Comparison of ENCODE assay signal across 33 cellular contexts in the genomic region with DNA sequence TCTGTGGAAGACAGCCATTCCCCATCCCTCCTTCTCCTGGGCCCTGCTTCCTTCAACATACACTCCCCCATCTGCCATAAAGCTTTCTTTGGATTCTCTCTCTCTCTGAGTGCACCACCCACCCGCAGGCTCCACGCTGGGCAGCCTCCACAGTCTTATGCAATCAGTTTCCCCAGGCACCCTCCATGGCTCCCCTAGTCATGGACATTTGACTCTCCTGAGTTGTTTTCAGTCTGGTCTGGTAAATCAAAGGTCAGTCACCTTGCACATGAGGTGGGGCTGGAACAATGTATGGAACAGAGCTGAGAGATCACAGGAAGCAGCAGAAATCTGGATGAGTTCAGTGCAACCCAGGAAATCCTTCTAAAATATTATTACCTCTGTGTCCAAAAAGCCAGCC.
"Had no signal": no experiment of that assay in that cellular context is flagged by ENCODE, and none has a peak within 500 bp of the region (broad histone marks: within the 10 kb centered on the region; RNA-seq: fewer than 3 reads in every experiment).

No MANE protein-coding gene starts in this region.

- H3K27ac ChIP-seq: adrenal gland, gastrocnemius medialis, heart left ventricle, WERI-Rb-1 had no signal

- H3K36me3 Mint-ChIP-seq: activated CD8-positive, alpha-beta memory T cell treated with anti-CD3 and anti-CD28 coated beads, Interleukin-2, amount 10 ng/mL, durations not matched to agents 7 days and 5 days; activated naive CD4-positive, alpha-beta T cell treated with anti-CD3 and anti-CD28 coated beads, Interleukin-2, amount 50 U/mL, for 24 hours; activated naive CD8-positive, alpha-beta T cell treated with anti-CD3 and anti-CD28 coated beads for 36 hours had no signal

- H3K27ac Mint-ChIP-seq: activated B cell treated with CpG ODN at 0.5 μM for 24 hours; activated CD8-positive, alpha-beta memory T cell treated with anti-CD3 and anti-CD28 coated beads, Interleukin-2, amount 10 ng/mL, durations not matched to agents 7 days and 5 days; activated CD8-positive, alpha-beta T cell treated with anti-CD3 and anti-CD28 coated beads, Interleukin-2, amount 10 ng/mL, durations not matched to agents 7 days and 5 days; activated naive CD4-positive, alpha-beta T cell treated with anti-CD3 and anti-CD28 coated beads for 36 hours; activated naive CD4-positive, alpha-beta T cell treated with anti-CD3 and anti-CD28 coated beads, Interleukin-2, amount 50 U/mL, for 24 hours; activated naive CD8-positive, alpha-beta T cell treated with anti-CD3 and anti-CD28 coated beads for 36 hours; activated naive CD8-positive, alpha-beta T cell treated with anti-CD3 and anti-CD28 coated beads, Interleukin-2, amount 50 U/mL, for 24 hours; activated T-helper 1 cell treated with anti-CD3 and anti-CD28 coated beads, Interleukin-12 subunit alpha, Interleukin-12 subunit beta, Interleukin-2, Interleukin-4 antibody, amounts not matched to agents 30 ng/mL and 10 ng/mL and 1 ng/mL, durations not matched to agents 14 hours and 24 hours and 36 hours; activated T-helper 2 cell treated with anti-CD3 and anti-CD28 coated beads, Interferon-gamma antibody, Interleukin-2, Interleukin-4, amounts not matched to agents 10 μg/mL and 5 μg/mL and 100 μg/mL, durations not matched to agents 14 hours and 24 hours and 36 hours; T-helper 17 cell; T-helper 2 cell treated with Interferon-gamma antibody and Interleukin-4, amounts not matched to agents 5 μg/mL and 100 μg/mL, for 36 hours had no signal

- H3K4me3 ChIP-seq: adrenal gland, gastrocnemius medialis, heart left ventricle had no signal

- H3K4me3 Mint-ChIP-seq: activated B cell treated with CpG ODN at 0.5 μM for 24 hours; activated CD8-positive, alpha-beta memory T cell treated with anti-CD3 and anti-CD28 coated beads, Interleukin-2, amount 10 ng/mL, durations not matched to agents 7 days and 5 days; activated CD8-positive, alpha-beta T cell treated with anti-CD3 and anti-CD28 coated beads, Interleukin-2, amount 10 ng/mL, durations not matched to agents 7 days and 5 days; activated naive CD4-positive, alpha-beta T cell treated with anti-CD3 and anti-CD28 coated beads for 36 hours; activated naive CD4-positive, alpha-beta T cell treated with anti-CD3 and anti-CD28 coated beads, Interleukin-2, amount 50 U/mL, for 24 hours; activated naive CD8-positive, alpha-beta T cell treated with anti-CD3 and anti-CD28 coated beads for 36 hours; activated naive CD8-positive, alpha-beta T cell treated with anti-CD3 and anti-CD28 coated beads, Interleukin-2, amount 50 U/mL, for 24 hours; activated T-helper 1 cell treated with anti-CD3 and anti-CD28 coated beads, Interleukin-12 subunit alpha, Interleukin-12 subunit beta, Interleukin-2, Interleukin-4 antibody, amounts not matched to agents 30 ng/mL and 10 ng/mL and 1 ng/mL, durations not matched to agents 14 hours and 24 hours and 36 hours; T-helper 17 cell; T-helper 2 cell treated with Interferon-gamma antibody and Interleukin-4, amounts not matched to agents 5 μg/mL and 100 μg/mL, for 36 hours had no signal

- DNase-seq: activated B cell treated with CpG ODN at 0.5 μM for 24 hours; activated CD4-positive, alpha-beta T cell treated with anti-CD3 and anti-CD28 coated beads for 48 hours; activated CD4-positive, alpha-beta T cell treated with anti-CD3 and anti-CD28 coated beads, Interleukin-2, amount 50 U/mL, for 1 hour; activated CD4-positive, alpha-beta T cell treated with anti-CD3 and anti-CD28 coated beads, Interleukin-2, amount 50 U/mL, for 48 hours; activated CD8-positive, alpha-beta memory T cell treated with anti-CD3 and anti-CD28 coated beads, Interleukin-2, amount 10 ng/mL, durations not matched to agents 7 days and 5 days; activated CD8-positive, alpha-beta memory T cell treated with anti-CD3 and anti-CD28 coated beads, Interleukin-2, amount 50 U/mL, for 4 hours; activated CD8-positive, alpha-beta T cell treated with anti-CD3 and anti-CD28 coated beads, Interleukin-2, amount 10 ng/mL, durations not matched to agents 7 days and 5 days; activated effector memory CD4-positive, alpha-beta T cell treated with anti-CD3 and anti-CD28 coated beads, Interleukin-2, amount 50 U/mL, for 16 hours; activated naive CD4-positive, alpha-beta T cell treated with anti-CD3 and anti-CD28 coated beads for 36 hours; activated naive CD8-positive, alpha-beta T cell treated with anti-CD3 and anti-CD28 coated beads for 36 hours; activated naive CD8-positive, alpha-beta T cell treated with anti-CD3 and anti-CD28 coated beads, Interleukin-2, amount 50 U/mL, for 24 hours; activated T-cell treated with anti-CD3 and anti-CD28 coated beads, Interleukin-2, amount 50 U/mL, for 1 hour; activated T-cell treated with anti-CD3 and anti-CD28 coated beads, Interleukin-2, amount 50 U/mL, for 48 hours; adrenal gland; caudate nucleus; cortex of kidney; dermis blood vessel endothelial cell; effector CD8-positive, alpha-beta T cell; foreskin fibroblast; gastrocnemius medialis; glutamatergic neuron; heart left ventricle; SW 1271; T-helper 1 cell; T-helper 17 cell; T1000; WERI-Rb-1 had no signal

- H3K4me1 ChIP-seq: adrenal gland, gastrocnemius medialis had no signal

- H3K9me3 ChIP-seq: adrenal gland, gastrocnemius medialis, heart left ventricle had no signal

- H3K27me3 Mint-ChIP-seq: activated naive CD8-positive, alpha-beta T cell treated with anti-CD3 and anti-CD28 coated beads for 36 hours had no signal

- H3K9me3 Mint-ChIP-seq: activated B cell treated with CpG ODN at 0.5 μM for 24 hours; activated naive CD4-positive, alpha-beta T cell treated with anti-CD3 and anti-CD28 coated beads for 36 hours; activated naive CD4-positive, alpha-beta T cell treated with anti-CD3 and anti-CD28 coated beads, Interleukin-2, amount 50 U/mL, for 24 hours; activated naive CD8-positive, alpha-beta T cell treated with anti-CD3 and anti-CD28 coated beads, Interleukin-2, amount 50 U/mL, for 24 hours; activated T-helper 1 cell treated with anti-CD3 and anti-CD28 coated beads, Interleukin-12 subunit alpha, Interleukin-12 subunit beta, Interleukin-2, Interleukin-4 antibody, amounts not matched to agents 30 ng/mL and 10 ng/mL and 1 ng/mL, durations not matched to agents 14 hours and 24 hours and 36 hours; activated T-helper 2 cell treated with anti-CD3 and anti-CD28 coated beads, Interferon-gamma antibody, Interleukin-2, Interleukin-4, amounts not matched to agents 10 μg/mL and 5 μg/mL and 100 μg/mL, durations not matched to agents 14 hours and 24 hours and 36 hours; T-helper 2 cell treated with Interferon-gamma antibody and Interleukin-4, amounts not matched to agents 5 μg/mL and 100 μg/mL, for 36 hours had no signal

- H3K36me3 ChIP-seq: adrenal gland, gastrocnemius medialis, heart left ventricle, WERI-Rb-1 had no signal

- H3K27me3 ChIP-seq: gastrocnemius medialis, heart left ventricle had no signal

- H3K4me1 Mint-ChIP-seq: activated B cell treated with CpG ODN at 0.5 μM for 24 hours; activated CD8-positive, alpha-beta memory T cell treated with anti-CD3 and anti-CD28 coated beads, Interleukin-2, amount 10 ng/mL, durations not matched to agents 7 days and 5 days; activated naive CD4-positive, alpha-beta T cell treated with anti-CD3 and anti-CD28 coated beads, Interleukin-2, amount 50 U/mL, for 24 hours; activated naive CD8-positive, alpha-beta T cell treated with anti-CD3 and anti-CD28 coated beads for 36 hours; activated naive CD8-positive, alpha-beta T cell treated with anti-CD3 and anti-CD28 coated beads, Interleukin-2, amount 50 U/mL, for 24 hours had no signal

- ATAC-seq: activated CD4-positive, CD25-positive, alpha-beta regulatory T cell treated with anti-CD3 and anti-CD28 coated beads, Interleukin-2, amount 50 U/mL, for 24 hours; activated CD8-positive, alpha-beta memory T cell treated with anti-CD3 and anti-CD28 coated beads, Interleukin-2, amount 10 ng/mL, durations not matched to agents 7 days and 5 days; activated CD8-positive, alpha-beta T cell treated with anti-CD3 and anti-CD28 coated beads, Interleukin-2, amount 10 ng/mL, durations not matched to agents 7 days and 5 days; activated naive CD8-positive, alpha-beta T cell treated with anti-CD3 and anti-CD28 coated beads, Interleukin-2, amount 50 U/mL, for 24 hours; esophagus mucosa; gastrocnemius medialis; heart left ventricle; T-helper 17 cell had no signal
